17 cellular contexts compared by ENCODE assay signal in genomic region chr7:85396676-85397075, GRCh38.
DNase-seq lines count a peak whose midpoint lies in the region; ATAC-seq, FAIRE-seq and TF ChIP-seq lines count a peak whose summit lies in the region.
"Had no signal": no experiment of that assay in that cellular context is flagged by ENCODE, and none has a peak within 500 bp of the region (broad histone marks: within the 10 kb centered on the region; RNA-seq: fewer than 3 reads in every experiment).

No MANE protein-coding gene starts in this region.

- intact Hi-C loops in psoas muscle (cut with DNase I) = no loop called here

- H3K4me2 ChIP-seq in H9 (ENCODE audit: insufficient read depth, insufficient read length, low read length) (no peak overlapping the region), H1 (ENCODE audit: insufficient read depth in 1 of 2, low read depth in 2 of 2, low read length in 2 of 2) (no peak overlapping the region; a peak in 1 of 4 replicates), neural progenitor cell (no peak overlapping the region), mesenchymal stem cell (ENCODE audit: low read length, poor library complexity, severe bottlenecking) (no peak overlapping the region)

- H3K79me1 ChIP-seq in H9 (ENCODE audit: insufficient read depth, low read depth, low read length, poor library complexity, severe bottlenecking) = no peaks in the 10 kb centered on the region
- no peaks in the 10 kb centered on the region for H3K79me1 ChIP-seq in H1 (ENCODE audit: low read depth, low read length)
- H3K79me1 ChIP-seq in mesenchymal stem cell (replicated peaks; ENCODE audit: low read length, poor library complexity, severe bottlenecking) = no peaks in the 10 kb centered on the region

- no peaks in the 10 kb centered on the region for H3K27me3 Mint-ChIP-seq in H9 (ENCODE audit: low read depth)
- H3K27me3 Mint-ChIP-seq in neural progenitor cell (ENCODE audit: insufficient read depth, low read depth) = peaks cover 3% of the 10 kb centered on the region
- H3K27me3 Mint-ChIP-seq: CD4-positive, alpha-beta memory T cell had no signal

- no peaks in the 10 kb centered on the region for H3F3A ChIP-seq in neural progenitor cell (ENCODE audit: low read depth)

- H3K27ac ChIP-seq in H9 (ENCODE audit: insufficient read length, low read depth, low read length) (no peak overlapping the region), H1 (ENCODE audit: low read depth, low read length) (no peak overlapping the region), neural progenitor cell (no peak overlapping the region), psoas muscle (no peak overlapping the region), mesenchymal stem cell (ENCODE audit: low read length, poor library complexity, severe bottlenecking) (no peak overlapping the region)

- H3K36me3 Mint-ChIP-seq in H9 (ENCODE audit: insufficient read depth in 1 of 3, low read depth in 3 of 3) = peaks cover 6 to 15% (median 7%) of the 10 kb centered on the region in 3 experiments; a peak in 6 of 7 replicates
- H3K36me3 Mint-ChIP-seq in neural progenitor cell = no peaks in the 10 kb centered on the region

- no peak overlapping the region for H2AK5ac ChIP-seq in H9 (ENCODE audit: insufficient read length, low read length)
- H2AK5ac ChIP-seq in H1 (ENCODE audit: low read depth, low read length) = no peak overlapping the region
- no peak overlapping the region for H2AK5ac ChIP-seq in mesenchymal stem cell (ENCODE audit: low read length, severe bottlenecking)

- ATAC-seq in psoas muscle = no peak
- no peak for ATAC-seq in HG03039 (IDR thresholded peaks at IDR 0.05; ENCODE audit: unreplicated experiment)
- ATAC-seq: HCT116 had no signal

- no peaks in the 10 kb centered on the region for H3K27me3 ChIP-seq in H9 (ENCODE audit: insufficient read depth, low read length)
- no peaks in the 10 kb centered on the region for H3K27me3 ChIP-seq in H1 (replicated peaks in 1 of 4; ENCODE audit: control insufficient read depth in 3 of 4, extremely low read depth in 1 of 4, insufficient read depth in 3 of 4, low read length in 3 of 4)
- no peaks in the 10 kb centered on the region for H3K27me3 ChIP-seq in neural progenitor cell
- no peaks in the 10 kb centered on the region for H3K27me3 ChIP-seq in psoas muscle (ENCODE audit: insufficient read depth in 3 of 3, low read length in 2 of 3)
- H3K27me3 ChIP-seq in mesenchymal stem cell (ENCODE audit: control insufficient read depth in 1 of 2, insufficient read depth in 1 of 2, low read length in 2 of 2) = no peaks in the 10 kb centered on the region

- H2BK120ac ChIP-seq in H9 (ENCODE audit: low read depth, low read length, poor library complexity, severe bottlenecking) = no peak overlapping the region
- H2BK120ac ChIP-seq in H1 (replicated peaks; ENCODE audit: low read depth, low read length) = no peak overlapping the region
- no peak overlapping the region for H2BK120ac ChIP-seq in mesenchymal stem cell (ENCODE audit: low read depth, low read length)

- H4K5ac ChIP-seq in H9 (ENCODE audit: insufficient read length, low read depth, low read length) (no peak overlapping the region), H1 (ENCODE audit: insufficient read length, low read depth, low read length) (no peak overlapping the region)

- H3K4me1 Mint-ChIP-seq in H9 (peaks cover 17 to 33% of the 10 kb centered on the region in 2 experiments), neural progenitor cell (peaks cover 5% of the 10 kb centered on the region)
- H3K4me1 Mint-ChIP-seq: CD4-positive, alpha-beta memory T cell had no signal

- H3K79me2 ChIP-seq in H9 (ENCODE audit: insufficient read depth, low read length) (no peaks in the 10 kb centered on the region), H1 (ENCODE audit: control insufficient read depth in 1 of 2, insufficient read depth in 2 of 2, low read length in 2 of 2) (no peaks in the 10 kb centered on the region), neural progenitor cell (ENCODE audit: low read depth) (no peaks in the 10 kb centered on the region)

- no peak for TF ChIP-seq POLR2A in H1 (IDR thresholded peaks at IDR 0.05; ENCODE audit: control extremely low read depth in 1 of 2, low read depth in 2 of 2, low read length in 2 of 2)

- H3K4me1 ChIP-seq in H9 (ENCODE audit: insufficient read depth, low read length) (no peaks in the 10 kb centered on the region; the same call in 1 of the 2 replicates), H1 (replicated peaks in 1 of 4; ENCODE audit: control insufficient read depth in 3 of 4, insufficient read depth in 4 of 4, low read length in 3 of 4) (peaks cover 0 to 3% (median under 1%) of the 10 kb centered on the region in 4 experiments; a peak in 1 of 7 replicates), neural progenitor cell (peaks cover 4% of the 10 kb centered on the region), psoas muscle (no peaks in the 10 kb centered on the region), mesenchymal stem cell (ENCODE audit: control insufficient read depth, insufficient read depth, low read depth, low read length) (no peaks in the 10 kb centered on the region)

- no peak overlapping the region for H3K27ac Mint-ChIP-seq in H9
- H3K27ac Mint-ChIP-seq in neural progenitor cell = peak overlapping the region; percentile 31

- no peak overlapping the region for H3T11ph ChIP-seq in H9 (ENCODE audit: low read length)

- H4K91ac ChIP-seq in H9 (ENCODE audit: insufficient read length, low read depth, low read length) = no peak overlapping the region
- H4K91ac ChIP-seq in H1 (replicated peaks; ENCODE audit: insufficient read length, low read length) = no peak overlapping the region
- H4K91ac ChIP-seq in mesenchymal stem cell (ENCODE audit: low read length) = no peak overlapping the region

- no peak overlapping the region for H2BK20ac ChIP-seq in H9 (ENCODE audit: low read depth, low read length, poor library complexity, severe bottlenecking)
- no peak overlapping the region for H2BK20ac ChIP-seq in H1 (ENCODE audit: low read length)

- H2BK12ac ChIP-seq in H9 (ENCODE audit: insufficient read length, low read depth, low read length) = no peak overlapping the region
- no peak overlapping the region for H2BK12ac ChIP-seq in H1 (ENCODE audit: low read depth, low read length)
- H2BK12ac ChIP-seq in mesenchymal stem cell (ENCODE audit: low read length in 2 of 2) = no peak overlapping the region

- H3K18ac ChIP-seq in H9 (ENCODE audit: insufficient read length, low read depth, low read length) (no peak overlapping the region), H1 (ENCODE audit: extremely low read depth, low read length) (no peak overlapping the region), mesenchymal stem cell (ENCODE audit: low read depth in 1 of 2, low read length in 2 of 2) (no peak overlapping the region)

- peak; percentile 80 for FAIRE-seq in H1 (lab: Jason Lieb, UNC)
- FAIRE-seq: GM12891, GM18507 had no signal

- H4K8ac ChIP-seq in H9 (replicated peaks; ENCODE audit: insufficient read length, low read depth, low read length) (no peak overlapping the region), H1 (ENCODE audit: extremely low read depth, insufficient read depth, low read length) (no peak overlapping the region), mesenchymal stem cell (ENCODE audit: low read length) (no peak overlapping the region)

- TF ChIP-seq RAD21 in H1 (IDR thresholded peaks at IDR 0.05 in 1 of 2, conservative IDR thresholded peaks at IDR 0.05 in 1 of 2; ENCODE audit: low read depth in 2 of 2, low read length in 2 of 2) = no peak

- DNase-seq in H9 (peak; percentile 34), H1 (ENCODE audit: low read depth in 1 of 2, low spot score in 2 of 2) (no peak), iPS DF 4.7 (ENCODE audit: extremely low read depth, low spot score) (peak; percentile 33), neural progenitor cell (ENCODE audit: low spot score) (no peak), psoas muscle (no peak), mesenchymal stem cell (no peak), RKO (ENCODE audit: low spot score) (no peak)
- DNase-seq: C1 segment of cervical spinal cord; Calu3; CD4-positive, alpha-beta memory T cell; COR-L47; DMS79; GF-D8 had no signal

- no peaks in the 10 kb centered on the region for H3K36me3 ChIP-seq in H1 (ENCODE audit: control insufficient read depth in 2 of 4, insufficient read depth in 4 of 4, low read length in 3 of 4)
- no peaks in the 10 kb centered on the region for H3K36me3 ChIP-seq in neural progenitor cell
- H3K36me3 ChIP-seq in psoas muscle (ENCODE audit: insufficient read depth in 1 of 2, low read depth in 1 of 2) = no peaks in the 10 kb centered on the region
- no peaks in the 10 kb centered on the region for H3K36me3 ChIP-seq in mesenchymal stem cell (ENCODE audit: control insufficient read depth in 1 of 2, insufficient read depth in 2 of 2, low read depth in 1 of 2, low read length in 2 of 2)

- H3K9me3 ChIP-seq in H9 (ENCODE audit: control insufficient read depth, low read depth, low read length) (no peaks in the 10 kb centered on the region), H1 (ENCODE audit: insufficient read depth in 2 of 2, low read depth in 1 of 2, low read length in 1 of 2) (peaks cover 3 to 4% of the 10 kb centered on the region in 2 experiments; a peak in 1 of 4 replicates), neural progenitor cell (ENCODE audit: low read depth) (no peaks in the 10 kb centered on the region), psoas muscle (no peaks in the 10 kb centered on the region), mesenchymal stem cell (ENCODE audit: control insufficient read depth, low read length) (no peaks in the 10 kb centered on the region)

- CTCF ChIA-PET in H1 (lab: Charles Lee; ENCODE audit: partially characterized antibody) = no interaction called here

- no CpG with 5 or more reads among the region's 1 CpG for WGBS in H9 (ENCODE audit: extremely low coverage, insufficient read length, low lambda C conversion rate)
- 12% methylated on average over 1 of the region's 1 CpG; no CpG with 5 or more reads in 1 of the 2 experiments for WGBS in H1 (ENCODE audit: extremely low coverage in 1 of 2, insufficient coverage in 1 of 2, insufficient read length in 1 of 2, insufficient replicate concordance in 2 of 2, low coverage in 1 of 2, low lambda C conversion rate in 2 of 2, missing lambda C conversion rate in 1 of 2), 2 experiments
- WGBS in psoas muscle, 3 donors = 57 to 71% (median 67%) methylated on average over 1 of the region's 1 CpG
- WGBS in mesenchymal stem cell = no CpG with 5 or more reads among the region's 1 CpG

- H3K4me3 ChIP-seq in H1 (ENCODE audit: extremely low read depth in 1 of 4, insufficient read depth in 2 of 4, low read depth in 3 of 4, low read length in 4 of 4) = no peak overlapping the region
- no peak overlapping the region for H3K4me3 ChIP-seq in neural progenitor cell
- no peak overlapping the region for H3K4me3 ChIP-seq in psoas muscle
- no peak overlapping the region for H3K4me3 ChIP-seq in mesenchymal stem cell (ENCODE audit: insufficient read depth in 1 of 2, low read depth in 1 of 2, low read length in 2 of 2)

- H2AFZ ChIP-seq in H9 (ENCODE audit: low read length) (no peak overlapping the region), H1 (ENCODE audit: low read length) (no peak overlapping the region), neural progenitor cell (replicated peaks) (no peak overlapping the region), mesenchymal stem cell (ENCODE audit: low read depth, low read length) (no peak overlapping the region)

- TF ChIP-seq CTCF in H9 (conservative IDR thresholded peaks at IDR 0.05) (no peak), H1 (IDR thresholded peaks at IDR 0.05; ENCODE audit: control extremely low read depth in 1 of 3, insufficient read depth in 1 of 3, low read depth in 1 of 3, low read length in 3 of 3) (no peak), neural progenitor cell (IDR thresholded peaks at IDR 0.05) (no peak), psoas muscle (IDR thresholded peaks at IDR 0.05) (no peak)

- TF ChIP-seq EP300 in H1 (IDR thresholded peaks at IDR 0.05; ENCODE audit: borderline replicate concordance in 1 of 2, low read depth in 2 of 2, low read length in 2 of 2) = no peak

- H3K4ac ChIP-seq in H9 (ENCODE audit: low read depth, low read length) (no peak overlapping the region), H1 (replicated peaks; ENCODE audit: insufficient read length, low read depth, low read length) (no peak overlapping the region), mesenchymal stem cell (ENCODE audit: low read depth in 1 of 2, low read length in 2 of 2) (no peak overlapping the region)

- H3K9ac ChIP-seq in H9 (ENCODE audit: extremely low read depth, insufficient read length, low read length) (no peak overlapping the region), H1 (replicated peaks in 1 of 4; ENCODE audit: extremely low read depth in 1 of 4, low read depth in 3 of 4, low read length in 3 of 4) (no peak overlapping the region), neural progenitor cell (no peak overlapping the region), mesenchymal stem cell (ENCODE audit: low read length) (no peak overlapping the region)

- no peaks in the 10 kb centered on the region for H3K23me2 ChIP-seq in H9 (ENCODE audit: insufficient read length, low read depth, low read length, poor library complexity, severe bottlenecking)
- no peaks in the 10 kb centered on the region for H3K23me2 ChIP-seq in H1 (ENCODE audit: low read depth, low read length)

- no peak overlapping the region for H2BK15ac ChIP-seq in H9 (ENCODE audit: low read depth, low read length)
- H2BK15ac ChIP-seq in H1 (ENCODE audit: low read length) = no peak overlapping the region
- no peak overlapping the region for H2BK15ac ChIP-seq in mesenchymal stem cell (ENCODE audit: low read depth, poor library complexity, severe bottlenecking)

- no peak overlapping the region for H3K4me3 Mint-ChIP-seq in H9
- no peak overlapping the region for H3K4me3 Mint-ChIP-seq in neural progenitor cell
- H3K4me3 Mint-ChIP-seq: CD4-positive, alpha-beta memory T cell had no signal

- H3K56ac ChIP-seq in H9 (ENCODE audit: insufficient read length, low read depth, low read length) (no peak overlapping the region), H1 (replicated peaks; ENCODE audit: insufficient read length, low read depth, low read length) (no peak overlapping the region)

- POLR2A ChIA-PET in H1 (lab: Charles Lee; ENCODE audit: partially characterized antibody) = no interaction called here

- no peak overlapping the region for H2BK5ac ChIP-seq in H9 (ENCODE audit: insufficient read length, low read length)
- H2BK5ac ChIP-seq in H1 (ENCODE audit: low read depth, low read length) = no peak overlapping the region
- no peak overlapping the region for H2BK5ac ChIP-seq in mesenchymal stem cell (ENCODE audit: low read depth, low read length, poor library complexity, severe bottlenecking)

- no peak overlapping the region for H3K23ac ChIP-seq in H9 (ENCODE audit: insufficient read length, low read depth, low read length)
- H3K23ac ChIP-seq in H1 (ENCODE audit: insufficient read length) = no peak overlapping the region
- no peak overlapping the region for H3K23ac ChIP-seq in mesenchymal stem cell (ENCODE audit: low read length in 2 of 2)

- H3K14ac ChIP-seq in H9 (ENCODE audit: insufficient read depth, low read length) (no peak overlapping the region), H1 (ENCODE audit: insufficient read length) (no peak overlapping the region), mesenchymal stem cell (ENCODE audit: low read length in 2 of 2) (no peak overlapping the region)

- H3K9me3 Mint-ChIP-seq in H9 (peaks cover 14% of the 10 kb centered on the region in 2 experiments; a peak in 4 of 5 replicates), neural progenitor cell (peaks cover 3% of the 10 kb centered on the region)

- H4K20me1 ChIP-seq in H9 (ENCODE audit: control insufficient read depth, insufficient read depth, insufficient read length) = no peaks in the 10 kb centered on the region
- no peaks in the 10 kb centered on the region for H4K20me1 ChIP-seq in H1 (replicated peaks in 1 of 2; ENCODE audit: control insufficient read depth in 1 of 2, insufficient read depth in 2 of 2, low read length in 2 of 2)
- no peaks in the 10 kb centered on the region for H4K20me1 ChIP-seq in neural progenitor cell (ENCODE audit: low read depth)

Comparison
In these comparisons a context has a peak if more than half of its experiments do, and no peak if none do; other contexts are left out.
1. DNase-seq: peak in H9 (single experiment) and iPS DF 4.7 (single experiment); none in H1 (0 of 2), neural progenitor cell (single experiment), psoas muscle (0 of 2), mesenchymal stem cell (single experiment) and RKO (single experiment).